Comparison of ENCODE assay signal across 10 cellular contexts in genomic region chr5:143397302-143398052, GRCh38. TPM values are rescaled to one million over a fixed set of nuclear protein-coding genes. Genes with fewer than 3 reads are reported as not detected.
DNase-seq lines count a peak whose midpoint lies in the region; ATAC-seq and TF ChIP-seq lines count a peak whose summit lies in the region.
"Had no signal": no experiment of that assay in that cellular context is flagged by ENCODE, and none has a peak within 500 bp of the region (broad histone marks: within the 10 kb centered on the region; RNA-seq: fewer than 3 reads in every experiment).

No MANE protein-coding gene starts in this region.

- peaks cover 70% of the 10 kb centered on the region for H4K20me1 ChIP-seq in hepatocyte (ENCODE audit: insufficient read depth, poor library complexity, severe bottlenecking)

- peak overlapping the region; percentile 27 for H3K4me3 ChIP-seq in hepatocyte
- H3K4me3 ChIP-seq in thoracic aorta, result peak overlapping the region; percentile 93

- H3K79me2 ChIP-seq in hepatocyte, result peaks cover 100% of the 10 kb centered on the region

- DNase-seq in activated naive CD4-positive, alpha-beta T cell treated with anti-CD3 and anti-CD28 coated beads for 36 hours, result no peak
- no peak for DNase-seq in activated naive CD4-positive, alpha-beta T cell treated with anti-CD3 and anti-CD28 coated beads, Interleukin-2, amount 50 U/mL, for 16 hours
- DNase-seq in activated CD8-positive, alpha-beta T cell treated with anti-CD3 and anti-CD28 coated beads, Interleukin-2, amount 10 ng/mL, durations not matched to agents 7 days and 5 days, result no peak
- DNase-seq in hepatocyte (ENCODE audit: low spot score) (no peak), thoracic aorta (ENCODE audit: low spot score) (no peak), NAMALWA (ENCODE audit: low spot score) (no peak)
- DNase-seq: COR-L47, kidney glomerular epithelial cell had no signal

- H3K4me1 ChIP-seq in hepatocyte (ENCODE audit: insufficient read depth), result peaks cover 6% of the 10 kb centered on the region
- H3K4me1 ChIP-seq in thoracic aorta (ENCODE audit: control insufficient read depth in 1 of 2, low read depth in 2 of 2), result peaks cover 54 to 82% of the 10 kb centered on the region in 2 donors

- no peaks in the 10 kb centered on the region for H3K27me3 Mint-ChIP-seq in activated naive CD4-positive, alpha-beta T cell treated with anti-CD3 and anti-CD28 coated beads for 36 hours (ENCODE audit: low read depth)
- no peaks in the 10 kb centered on the region for H3K27me3 Mint-ChIP-seq in activated CD8-positive, alpha-beta T cell treated with anti-CD3 and anti-CD28 coated beads, Interleukin-2, amount 10 ng/mL, durations not matched to agents 7 days and 5 days (ENCODE audit: low read depth)

- H3K27ac ChIP-seq in hepatocyte (no peak overlapping the region), thoracic aorta (no peak overlapping the region)

- no peaks in the 10 kb centered on the region for H3K27me3 ChIP-seq in hepatocyte
- H3K27me3 ChIP-seq in thoracic aorta (replicated peaks; ENCODE audit: insufficient read depth), result no peaks in the 10 kb centered on the region

- WGBS in hepatocyte (ENCODE audit: low lambda C conversion rate, missing lambda C conversion rate), result 89% methylated on average over 2 of the region's 2 CpGs

- ATAC-seq in activated CD8-positive, alpha-beta T cell treated with anti-CD3 and anti-CD28 coated beads, Interleukin-2, amount 10 ng/mL, durations not matched to agents 7 days and 5 days, result no peak
- ATAC-seq in thoracic aorta (ENCODE audit: insufficient number of reproducible peaks, low FRiP score, low read depth) (no peak), HG03520 (IDR thresholded peaks at IDR 0.05; ENCODE audit: unreplicated experiment) (no peak), GM21423 (IDR thresholded peaks at IDR 0.05; ENCODE audit: unreplicated experiment) (no peak)

- POLR2A ChIA-PET in activated CD8-positive, alpha-beta T cell treated with anti-CD3 and anti-CD28 coated beads, Interleukin-2, amount 10 ng/mL, durations not matched to agents 7 days and 5 days (lab: Charles Lee), result no interaction called here

- H3K27ac Mint-ChIP-seq in activated naive CD4-positive, alpha-beta T cell treated with anti-CD3 and anti-CD28 coated beads for 36 hours, result no peak overlapping the region
- H3K27ac Mint-ChIP-seq in activated CD8-positive, alpha-beta T cell treated with anti-CD3 and anti-CD28 coated beads, Interleukin-2, amount 10 ng/mL, durations not matched to agents 7 days and 5 days, result no peak overlapping the region

- H3K4me1 Mint-ChIP-seq in activated naive CD4-positive, alpha-beta T cell treated with anti-CD3 and anti-CD28 coated beads for 36 hours (ENCODE audit: low read depth), result peaks cover 70% of the 10 kb centered on the region
- H3K4me1 Mint-ChIP-seq in activated CD8-positive, alpha-beta T cell treated with anti-CD3 and anti-CD28 coated beads, Interleukin-2, amount 10 ng/mL, durations not matched to agents 7 days and 5 days (ENCODE audit: low read depth), result peaks cover 73% of the 10 kb centered on the region

- H3K9me3 ChIP-seq in hepatocyte (ENCODE audit: low read depth) (no peaks in the 10 kb centered on the region), thoracic aorta (no peaks in the 10 kb centered on the region)

- H2AFZ ChIP-seq in hepatocyte, result no peak overlapping the region

- H3K9me3 Mint-ChIP-seq in activated naive CD4-positive, alpha-beta T cell treated with anti-CD3 and anti-CD28 coated beads for 36 hours, result no peaks in the 10 kb centered on the region
- no peaks in the 10 kb centered on the region for H3K9me3 Mint-ChIP-seq in activated CD8-positive, alpha-beta T cell treated with anti-CD3 and anti-CD28 coated beads, Interleukin-2, amount 10 ng/mL, durations not matched to agents 7 days and 5 days (ENCODE audit: insufficient read depth)

- no peaks in the 10 kb centered on the region for H3K9me2 ChIP-seq in hepatocyte (replicated peaks; ENCODE audit: insufficient read depth)

- H3K4me3 Mint-ChIP-seq in activated naive CD4-positive, alpha-beta T cell treated with anti-CD3 and anti-CD28 coated beads for 36 hours, result peak overlapping the region; percentile 50
- H3K4me3 Mint-ChIP-seq in activated CD8-positive, alpha-beta T cell treated with anti-CD3 and anti-CD28 coated beads, Interleukin-2, amount 10 ng/mL, durations not matched to agents 7 days and 5 days, result peak overlapping the region; percentile 88

- intact Hi-C loops in activated naive CD4-positive, alpha-beta T cell treated with anti-CD3 and anti-CD28 coated beads for 36 hours (cut with micrococcal nuclease), result no loop called here

- H3K36me3 Mint-ChIP-seq in activated naive CD4-positive, alpha-beta T cell treated with anti-CD3 and anti-CD28 coated beads for 36 hours (ENCODE audit: low read depth), result peaks cover 19% of the 10 kb centered on the region
- H3K36me3 Mint-ChIP-seq in activated CD8-positive, alpha-beta T cell treated with anti-CD3 and anti-CD28 coated beads, Interleukin-2, amount 10 ng/mL, durations not matched to agents 7 days and 5 days (ENCODE audit: low read depth), result peaks cover 53% of the 10 kb centered on the region

- CTCF ChIA-PET in activated naive CD4-positive, alpha-beta T cell treated with anti-CD3 and anti-CD28 coated beads for 36 hours (lab: Charles Lee), result interaction anchor here (0.6 to 1.1 kb wide), 2 partner anchors 50 to 501 kb away, joined by 3 read pairs; no protein-coding TSS in a partner anchor
- CTCF ChIA-PET in activated CD8-positive, alpha-beta T cell treated with anti-CD3 and anti-CD28 coated beads, Interleukin-2, amount 10 ng/mL, durations not matched to agents 7 days and 5 days (lab: Charles Lee), result interaction anchor here (1.0 to 2.3 kb wide), 7 partner anchors 48 to 429 kb away, joined by 3 to 6 read pairs (median 4); no protein-coding TSS in a partner anchor

- peak overlapping the region; percentile 93 for H3K4me2 ChIP-seq in hepatocyte

- TF ChIP-seq CTCF in hepatocyte (IDR thresholded peaks at IDR 0.05; ENCODE audit: poor library complexity) (no peak), thoracic aorta (IDR thresholded peaks at IDR 0.05) (no peak)

- H3K36me3 ChIP-seq in hepatocyte (replicated peaks; ENCODE audit: insufficient read depth, low read depth) (no peaks in the 10 kb centered on the region), thoracic aorta (no peaks in the 10 kb centered on the region)

RNA-seq across cellular contexts. Expression of gene NR3C1, which starts 6.0 kb away (rescaled TPM):
- 10 to 100 TPM; 41.8 to 42.9 TPM for total RNA-seq in activated naive CD4-positive, alpha-beta T cell treated with anti-CD3 and anti-CD28 coated beads for 36 hours
- total RNA-seq in activated CD8-positive, alpha-beta T cell treated with anti-CD3 and anti-CD28 coated beads, Interleukin-2, amount 10 ng/mL, durations not matched to agents 7 days and 5 days, result 10 to 100 TPM; 54.9 to 55.5 TPM
- 53.2 and 60.5 TPM in 2 replicates for total RNA-seq in hepatocyte
- polyA plus RNA-seq in hepatocyte, result 41.0 and 55.4 TPM in 2 replicates
- total RNA-seq in thoracic aorta, result 10 to 100 TPM; 56.5 to 58.1 TPM
